ENCODE assay signal across 12 cellular contexts in the genomic region with DNA sequence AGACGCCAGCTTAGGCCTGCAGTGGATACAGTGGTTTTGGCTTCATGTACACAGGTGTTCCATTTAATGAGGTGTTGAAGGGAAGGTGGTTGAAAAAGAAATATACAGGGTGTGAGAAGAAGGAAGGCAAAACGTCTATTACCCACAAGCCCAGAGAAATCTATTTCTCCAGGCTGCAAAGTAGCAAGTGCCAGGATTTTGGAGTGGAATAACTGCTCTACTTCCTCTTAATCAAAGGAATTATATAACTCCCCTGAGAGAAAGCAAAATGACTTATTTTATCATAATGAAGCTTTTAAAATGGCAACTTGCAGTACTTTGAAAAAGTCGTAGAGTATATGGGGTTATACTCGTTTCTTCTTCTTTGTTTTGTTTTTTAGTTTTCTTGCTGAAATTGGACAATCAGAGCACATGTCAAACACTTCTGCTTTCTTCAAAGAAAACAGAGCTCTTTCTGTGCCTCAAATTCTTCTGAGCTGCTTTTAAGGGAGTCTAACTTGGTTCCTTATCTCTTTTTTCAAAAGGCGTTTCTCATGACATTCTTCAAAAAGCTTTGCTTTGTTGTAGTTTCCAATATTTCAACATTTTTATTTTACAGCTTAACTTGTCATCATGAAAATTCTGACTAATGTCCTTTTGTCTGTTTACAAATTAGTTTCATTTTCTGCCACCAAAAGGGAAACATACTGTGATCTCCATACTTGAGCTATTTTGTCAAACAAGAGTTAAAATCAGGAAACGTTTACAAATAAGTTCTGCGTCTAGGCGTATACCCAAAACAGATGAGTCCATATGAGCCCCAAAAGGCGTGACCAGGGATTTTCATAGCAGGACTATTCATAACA.
DNase-seq lines count a peak whose midpoint lies in the region; ATAC-seq and TF ChIP-seq lines count a peak whose summit lies in the region.
"Had no signal": no experiment of that assay in that cellular context is flagged by ENCODE, and none has a peak within 500 bp of the region (broad histone marks: within the 10 kb centered on the region; RNA-seq: fewer than 3 reads in every experiment).

No MANE protein-coding gene starts in this region.

- peak overlapping the region in 3 of 5 donors; percentile 12 to 49 (median 45) for H3K27ac ChIP-seq in adrenal gland
- H3K27ac ChIP-seq in right atrium auricular region, result peak overlapping the region; percentile 33 to 44
- H3K27ac ChIP-seq in rectal smooth muscle tissue (ENCODE audit: low read depth, low read length), result peak overlapping the region; percentile 44
- H3K27ac ChIP-seq in neuronal stem cell (replicated peaks; ENCODE audit: low read length), result no peak overlapping the region

- no peak overlapping the region for H2BK120ac ChIP-seq in neuronal stem cell (ENCODE audit: low read depth, low read length)

- no peak overlapping the region for H2AFZ ChIP-seq in neuronal stem cell (ENCODE audit: low read length)

- peak overlapping the region; percentile 83 for H3K27ac Mint-ChIP-seq in Caco-2 (ENCODE audit: unreplicated experiment)
- H3K27ac Mint-ChIP-seq in activated CD8-positive, alpha-beta memory T cell treated with anti-CD3 and anti-CD28 coated beads, Interleukin-2, amount 10 ng/mL, durations not matched to agents 7 days and 5 days, result no peak overlapping the region
- H3K27ac Mint-ChIP-seq: CD4-positive, alpha-beta T cell; stimulated activated naive B cell treated with anti-CD40 and anti-IgM and Interleukin-4, amounts not matched to agents 10 μg/mL and 1 μg/mL and 100 μg/mL, for 72 hours had no signal

- no peak for TF ChIP-seq CTCF in Caco-2 (IDR thresholded peaks at IDR 0.05; ENCODE audit: insufficient read depth in 1 of 2, low read depth in 1 of 2, low read length in 1 of 2, severe bottlenecking in 1 of 2, unreplicated experiment in 1 of 2)
- no peak for TF ChIP-seq CTCF in adrenal gland (IDR thresholded peaks at IDR 0.05)
- no peak for TF ChIP-seq CTCF in right atrium auricular region (IDR thresholded peaks at IDR 0.05)

- no peak overlapping the region for H4K91ac ChIP-seq in neuronal stem cell (ENCODE audit: low read depth, low read length, poor library complexity)

- peaks cover 35% of the 10 kb centered on the region for H3K4me1 Mint-ChIP-seq in Caco-2 (ENCODE audit: low read depth, unreplicated experiment)
- no peaks in the 10 kb centered on the region for H3K4me1 Mint-ChIP-seq in activated CD8-positive, alpha-beta memory T cell treated with anti-CD3 and anti-CD28 coated beads, Interleukin-2, amount 10 ng/mL, durations not matched to agents 7 days and 5 days

- H3K4me2 ChIP-seq in neuronal stem cell (ENCODE audit: insufficient read depth, low read length, poor library complexity, severe bottlenecking), result no peak overlapping the region

- H2BK12ac ChIP-seq in neuronal stem cell (ENCODE audit: low read length), result no peak overlapping the region

- no peak overlapping the region for H3K14ac ChIP-seq in neuronal stem cell (ENCODE audit: low read length)

- H3K36me3 Mint-ChIP-seq in Caco-2 (ENCODE audit: insufficient read depth, unreplicated experiment), result no peaks in the 10 kb centered on the region
- H3K36me3 Mint-ChIP-seq in activated CD8-positive, alpha-beta memory T cell treated with anti-CD3 and anti-CD28 coated beads, Interleukin-2, amount 10 ng/mL, durations not matched to agents 7 days and 5 days, result no peaks in the 10 kb centered on the region
- H3K36me3 Mint-ChIP-seq: stimulated activated naive B cell treated with anti-CD40 and anti-IgM and Interleukin-4, amounts not matched to agents 10 μg/mL and 1 μg/mL and 100 μg/mL, for 72 hours had no signal

- H3K9me3 Mint-ChIP-seq in Caco-2 (ENCODE audit: unreplicated experiment), result peaks cover 12% of the 10 kb centered on the region
- H3K9me3 Mint-ChIP-seq in activated CD8-positive, alpha-beta memory T cell treated with anti-CD3 and anti-CD28 coated beads, Interleukin-2, amount 10 ng/mL, durations not matched to agents 7 days and 5 days (ENCODE audit: low read depth), result no peaks in the 10 kb centered on the region
- H3K9me3 Mint-ChIP-seq: stimulated activated naive B cell treated with anti-CD40 and anti-IgM and Interleukin-4, amounts not matched to agents 10 μg/mL and 1 μg/mL and 100 μg/mL, for 72 hours had no signal

- H3K36me3 ChIP-seq in Caco-2 (ENCODE audit: control insufficient read depth, insufficient read depth, low read length) (no peaks in the 10 kb centered on the region), adrenal gland (replicated peaks in 1 of 2) (no peaks in the 10 kb centered on the region), right atrium auricular region (no peaks in the 10 kb centered on the region), rectal smooth muscle tissue (ENCODE audit: control insufficient read depth, insufficient read depth, low read length) (no peaks in the 10 kb centered on the region), neuronal stem cell (replicated peaks in 1 of 2; ENCODE audit: control insufficient read depth in 2 of 2, insufficient read depth in 2 of 2, low read length in 2 of 2) (no peaks in the 10 kb centered on the region)
- H3K36me3 ChIP-seq: HAP-1 had no signal

- no peak overlapping the region for H3K9ac ChIP-seq in rectal smooth muscle tissue (ENCODE audit: low read length)
- no peak overlapping the region for H3K9ac ChIP-seq in neuronal stem cell (ENCODE audit: low read depth, low read length, poor library complexity)

- no peak overlapping the region for H3K4me3 ChIP-seq in Caco-2 (ENCODE audit: low read depth, low read length)
- H3K4me3 ChIP-seq in adrenal gland, result no peak overlapping the region
- H3K4me3 ChIP-seq in right atrium auricular region, result no peak overlapping the region
- H3K4me3 ChIP-seq in rectal smooth muscle tissue (ENCODE audit: low read length), result no peak overlapping the region
- no peak overlapping the region for H3K4me3 ChIP-seq in neuronal stem cell (ENCODE audit: low read length in 2 of 2)
- H3K4me3 ChIP-seq: HAP-1 had no signal

- no peak overlapping the region for H2BK5ac ChIP-seq in neuronal stem cell (ENCODE audit: low read length)

- TSS peak; percentile 96 for BruUV-seq in Caco-2 (replicated peaks; lab: Mats Ljungman, UMichigan)

- ATAC-seq in activated CD8-positive, alpha-beta memory T cell treated with anti-CD3 and anti-CD28 coated beads, Interleukin-2, amount 10 ng/mL, durations not matched to agents 7 days and 5 days, result no peak
- ATAC-seq in GM18907 (IDR thresholded peaks at IDR 0.05; ENCODE audit: unreplicated experiment), result no peak
- ATAC-seq: stimulated activated naive B cell treated with anti-CD40 and anti-IgM and Interleukin-4, amounts not matched to agents 10 μg/mL and 1 μg/mL and 100 μg/mL, for 72 hours had no signal

- H3K9me3 ChIP-seq in Caco-2, result no peaks in the 10 kb centered on the region
- no peaks in the 10 kb centered on the region for H3K9me3 ChIP-seq in adrenal gland (replicated peaks in 1 of 3)
- no peaks in the 10 kb centered on the region for H3K9me3 ChIP-seq in right atrium auricular region
- peaks cover 0 to 4% of the 10 kb centered on the region in 2 donors for H3K9me3 ChIP-seq in neuronal stem cell (replicated peaks in 1 of 2; ENCODE audit: control insufficient read depth in 2 of 2, insufficient read depth in 1 of 2, low read depth in 1 of 2, low read length in 2 of 2)
- H3K9me3 ChIP-seq: HAP-1 had no signal

- peaks cover 2% of the 10 kb centered on the region for H3K79me1 ChIP-seq in neuronal stem cell (ENCODE audit: low read depth, low read length)

- intact Hi-C loops in Caco-2 (cut with micrococcal nuclease; ENCODE audit: unreplicated experiment) (loop anchor here (1.0 to 5.0 kb wide), 4 partner anchors 8 to 144 kb away; no protein-coding TSS in a partner anchor), adrenal gland (cut with DNase I) (no loop called here)

- H3K18ac ChIP-seq in neuronal stem cell (ENCODE audit: low read length), result no peak overlapping the region

- H4K8ac ChIP-seq in neuronal stem cell (ENCODE audit: low read depth, low read length), result no peak overlapping the region

- H3K23ac ChIP-seq in neuronal stem cell (ENCODE audit: low read depth, low read length, poor library complexity), result no peak overlapping the region

- H3K27me3 Mint-ChIP-seq in Caco-2 (ENCODE audit: insufficient read depth, unreplicated experiment), result no peaks in the 10 kb centered on the region
- peaks cover 6% of the 10 kb centered on the region for H3K27me3 Mint-ChIP-seq in activated CD8-positive, alpha-beta memory T cell treated with anti-CD3 and anti-CD28 coated beads, Interleukin-2, amount 10 ng/mL, durations not matched to agents 7 days and 5 days
- H3K27me3 Mint-ChIP-seq: CD4-positive, alpha-beta T cell had no signal

- no peak overlapping the region for H3K4ac ChIP-seq in neuronal stem cell (ENCODE audit: low read length)

- peaks cover 39% of the 10 kb centered on the region for H3K4me1 ChIP-seq in Caco-2
- H3K4me1 ChIP-seq in adrenal gland (replicated peaks in 1 of 2), result peaks cover 0 to 14% of the 10 kb centered on the region in 2 donors
- peaks cover 0 to 11% of the 10 kb centered on the region in 2 donors for H3K4me1 ChIP-seq in right atrium auricular region
- H3K4me1 ChIP-seq in rectal smooth muscle tissue (ENCODE audit: control insufficient read depth, insufficient read depth, low read length), result peaks cover 4% of the 10 kb centered on the region
- H3K4me1 ChIP-seq in neuronal stem cell (ENCODE audit: control insufficient read depth in 2 of 2, insufficient read depth in 1 of 2, low read depth in 1 of 2, low read length in 2 of 2), result no peaks in the 10 kb centered on the region

- no peak overlapping the region for H2BK15ac ChIP-seq in neuronal stem cell (ENCODE audit: low read length)

- no peaks in the 10 kb centered on the region for H3K27me3 ChIP-seq in Caco-2 (replicated peaks; ENCODE audit: control insufficient read depth, insufficient read depth, low read length)
- H3K27me3 ChIP-seq in adrenal gland, result no peaks in the 10 kb centered on the region
- no peaks in the 10 kb centered on the region for H3K27me3 ChIP-seq in right atrium auricular region
- no peaks in the 10 kb centered on the region for H3K27me3 ChIP-seq in rectal smooth muscle tissue (ENCODE audit: control insufficient read depth, insufficient read depth, low read length)
- H3K27me3 ChIP-seq in neuronal stem cell (ENCODE audit: control insufficient read depth in 3 of 3, insufficient read depth in 3 of 3, low read depth in 1 of 3, low read length in 3 of 3), result no peaks in the 10 kb centered on the region

- H2AK5ac ChIP-seq in neuronal stem cell (ENCODE audit: low read depth, low read length), result no peak overlapping the region

- POLR2A ChIA-PET in Caco-2 (lab: Charles Lee), result interaction anchor here (0.7 to 2.7 kb wide), 6 partner anchors 11 to 797 kb away, joined by 3 to 24 read pairs (median 5); partner anchors contain the start of genes CDNF, HSPA14 and MSANTD7

- WGBS in adrenal gland, 4 donors, result 39 to 49% (median 44%) methylated on average over 9 of the region's 9 CpGs
- WGBS in neuronal stem cell (ENCODE audit: extremely low coverage in 2 of 2, insufficient read length in 2 of 2, insufficient replicate concordance in 1 of 2), 2 donors, result no CpG with 5 or more reads among the region's 9 CpGs

- peak in 1 of 2 experiments; percentile 41 for DNase-seq in Caco-2
- DNase-seq in adrenal gland, result no peak
- no peak for DNase-seq in right atrium auricular region (ENCODE audit: low spot score)
- DNase-seq in activated CD8-positive, alpha-beta memory T cell treated with anti-CD3 and anti-CD28 coated beads, Interleukin-2, amount 10 ng/mL, durations not matched to agents 7 days and 5 days, result no peak
- DNase-seq in neuronal stem cell (ENCODE audit: low spot score), result no peak
- no peak for DNase-seq in dermis blood vessel endothelial cell
- DNase-seq: CD4-positive, alpha-beta T cell; glutamatergic neuron; stimulated activated naive B cell treated with anti-CD40 and anti-IgM and Interleukin-4, amounts not matched to agents 10 μg/mL and 1 μg/mL and 100 μg/mL, for 72 hours had no signal

- CTCF ChIA-PET in Caco-2 (lab: Charles Lee), result interaction anchor here (0.5 to 1.1 kb wide), 6 partner anchors 23 to 127 kb away, joined by 3 to 4 read pairs (median 4); no protein-coding TSS in a partner anchor
- CTCF ChIA-PET in activated CD8-positive, alpha-beta memory T cell treated with anti-CD3 and anti-CD28 coated beads, Interleukin-2, amount 10 ng/mL, durations not matched to agents 7 days and 5 days (lab: Charles Lee), result no interaction called here

- no peak for TF ChIP-seq POLR2A in adrenal gland (IDR thresholded peaks at IDR 0.05)

- peak overlapping the region; percentile 29 for H3K4me3 Mint-ChIP-seq in Caco-2 (ENCODE audit: unreplicated experiment)
- H3K4me3 Mint-ChIP-seq in activated CD8-positive, alpha-beta memory T cell treated with anti-CD3 and anti-CD28 coated beads, Interleukin-2, amount 10 ng/mL, durations not matched to agents 7 days and 5 days, result no peak overlapping the region
- H3K4me3 Mint-ChIP-seq: CD4-positive, alpha-beta T cell; stimulated activated naive B cell treated with anti-CD40 and anti-IgM and Interleukin-4, amounts not matched to agents 10 μg/mL and 1 μg/mL and 100 μg/mL, for 72 hours had no signal
